In the genomic region with DNA sequence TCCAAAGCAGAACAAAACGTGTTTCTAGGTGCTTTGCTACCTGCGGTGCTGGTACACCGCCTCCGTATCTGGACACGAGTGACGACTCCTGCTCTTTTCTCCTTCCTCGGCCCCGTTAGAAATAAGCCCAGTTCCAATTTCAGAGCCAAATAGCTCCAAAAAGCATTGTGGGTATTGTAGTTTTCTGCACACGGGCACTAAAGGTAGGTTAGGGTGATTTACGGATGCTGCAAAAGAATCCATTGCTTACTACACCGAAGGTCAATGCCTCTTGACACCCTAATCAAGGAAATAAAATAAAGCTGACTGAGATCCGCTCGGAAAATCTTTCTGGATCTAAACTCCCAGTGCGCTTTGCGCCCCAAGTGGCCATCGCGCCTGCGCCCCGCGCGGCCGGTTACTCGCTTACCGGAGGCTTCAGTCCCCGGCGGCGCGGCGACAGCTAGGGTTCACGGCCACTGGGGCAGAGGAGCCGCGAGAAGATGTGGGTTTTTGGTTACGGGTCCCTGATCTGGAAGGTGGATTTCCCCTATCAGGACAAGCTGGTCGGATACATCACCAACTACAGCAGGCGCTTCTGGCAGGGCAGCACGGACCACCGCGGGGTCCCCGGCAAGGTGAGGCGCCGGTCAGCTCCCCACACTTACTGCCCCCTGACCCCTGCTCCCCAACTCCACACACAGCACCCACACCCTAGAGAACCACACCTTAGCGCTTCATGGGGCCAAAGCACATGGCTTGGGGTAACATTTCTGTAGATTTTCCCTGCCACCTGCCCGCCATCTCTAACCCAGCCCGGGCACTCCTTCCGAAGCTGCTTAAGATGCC, we compare ENCODE assay signal across 8 cellular contexts. TPM values are rescaled to one million over a fixed set of nuclear protein-coding genes. Genes with fewer than 3 reads are reported as not detected.
DNase-seq lines count a peak whose midpoint lies in the region; TF ChIP-seq lines count a peak whose summit lies in the region.

A gene (plus strand): TSS at position 400 of the 828 bp plus-strand sequence. CDS start 83 bp downstream, at position 483.

- no peaks in the 10 kb centered on the region for H3K27me3 ChIP-seq in H7 (ENCODE audit: control insufficient read depth, insufficient read depth, low read length)
- no peaks in the 10 kb centered on the region for H3K27me3 ChIP-seq in Loucy (ENCODE audit: insufficient read depth, low read length, poor library complexity, severe bottlenecking)
- no peaks in the 10 kb centered on the region for H3K27me3 ChIP-seq in neural cell (ENCODE audit: insufficient read depth, low read depth, low read length)
- H3K27me3 ChIP-seq in stomach = no peaks in the 10 kb centered on the region

- H3K4me3 ChIP-seq in H7 (ENCODE audit: insufficient read depth, low read depth, low read length) (peak within 1 kb of the TSS; percentile 83), Loucy (ENCODE audit: low read length, poor library complexity, severe bottlenecking) (peak within 1 kb of the TSS; percentile 84), neural cell (ENCODE audit: low read length) (peak within 1 kb of the TSS; percentile 81), stomach (peak within 1 kb of the TSS; percentile 82 to 93 (median 88))

- TF ChIP-seq CTCF in Loucy (conservative IDR thresholded peaks at IDR 0.05; ENCODE audit: low read length) (no peak; the same call in none of the 2 replicates), neural cell (IDR thresholded peaks at IDR 0.05; ENCODE audit: poor library complexity, severe bottlenecking) (peak; percentile 58), stomach (IDR thresholded peaks at IDR 0.05) (peak in 5 of 7 experiments; percentile 29 to 63 (median 42))

- 0 to 1% (median 0%) methylated on average over 43 to 45 of the region's 45 CpGs for WGBS in stomach, 5 donors

- H3K36me3 ChIP-seq in H7 (replicated peaks; ENCODE audit: control insufficient read depth, insufficient read depth, low read length) (no peaks in the 10 kb centered on the region; the same call in 1 of the 2 replicates), Loucy (ENCODE audit: insufficient read depth, low read length) (peaks cover 13% of the 10 kb centered on the region; the same call in 1 of the 2 replicates), neural cell (ENCODE audit: insufficient read depth, low read length) (no peaks in the 10 kb centered on the region), stomach (peaks cover 6 to 18% (median 13%) of the 10 kb centered on the region in 4 donors)

- peak within 1 kb of the TSS; percentile 96 for H2AFZ ChIP-seq in Loucy (ENCODE audit: low read length)
- peak within 1 kb of the TSS; percentile 89 for H2AFZ ChIP-seq in neural cell (ENCODE audit: low read depth, low read length)

- no peak for TF ChIP-seq RAD21 in neural cell (conservative IDR thresholded peaks at IDR 0.05)

- H3F3A ChIP-seq in Loucy (ENCODE audit: low read depth) (no peaks in the 10 kb centered on the region; the same call in 1 of the 2 replicates), neural cell (ENCODE audit: insufficient read depth, low read length, poor library complexity, severe bottlenecking) (no peaks in the 10 kb centered on the region)

- in situ Hi-C loops in G401 (cut with HindIII; ENCODE audit: low sequenced_read_pairs) = no loop called here

- peak within 1 kb of the TSS; percentile 78 for H3K9ac ChIP-seq in Loucy (ENCODE audit: low read depth, low read length, poor library complexity, severe bottlenecking)
- H3K9ac ChIP-seq in neural cell (ENCODE audit: low read length) = peak within 1 kb of the TSS; percentile 76

- H3K4me1 ChIP-seq in Loucy (ENCODE audit: insufficient read depth, low read length, poor library complexity, severe bottlenecking) (peaks cover 28% of the 10 kb centered on the region), stomach (peaks cover 11 to 50% (median 30%) of the 10 kb centered on the region in 4 donors)

- peak within 1 kb of the TSS; percentile 84 for H3K27ac ChIP-seq in neural cell (ENCODE audit: low read length)
- peak within 1 kb of the TSS; percentile 74 to 86 (median 82) for H3K27ac ChIP-seq in stomach

- peaks cover 8% of the 10 kb centered on the region for H4K20me1 ChIP-seq in Loucy (ENCODE audit: insufficient read depth, low read length, poor library complexity, severe bottlenecking)
- H4K20me1 ChIP-seq in neural cell (ENCODE audit: insufficient read depth) = no peaks in the 10 kb centered on the region

- H3K79me2 ChIP-seq in Loucy (ENCODE audit: insufficient read depth, low read length) (peaks cover 49% of the 10 kb centered on the region), neural cell (replicated peaks; ENCODE audit: insufficient read depth, low read length) (peaks cover 14% of the 10 kb centered on the region)

- H3K4me2 ChIP-seq in Loucy (ENCODE audit: low read depth, low read length, poor library complexity, severe bottlenecking) (peak within 1 kb of the TSS; percentile 93), neural cell (ENCODE audit: low read length) (peak within 1 kb of the TSS; percentile 85)

- TF ChIP-seq POLR2A in stomach (IDR thresholded peaks at IDR 0.05) = peak in 1 of 4 donors; percentile 16

- no peaks in the 10 kb centered on the region for H3K9me2 ChIP-seq in Loucy (replicated peaks; ENCODE audit: low read depth, low read length)
- H3K9me2 ChIP-seq in neural cell (ENCODE audit: insufficient read depth, low read length) = no peaks in the 10 kb centered on the region

- DNase-seq in G401 (ENCODE audit: low spot score) (peak; percentile 87), H7 (peak; percentile 88), SHP77 (lab: John Stamatoyannopoulos, UW) (peak; percentile 98 to 99), fibroblast of the conjunctiva (ENCODE audit: low read depth) (peak; percentile 49), stomach (peak; percentile 89)
- peak; percentile 71 for DNase-seq in activated effector memory CD4-positive, alpha-beta T cell treated with Interleukin-2 at 50 U/mL for 16 hours

- intact Hi-C loops in stomach (cut with DNase I; ENCODE audit: low total_unique reads) = no loop called here

- H3K9me3 ChIP-seq in Loucy (ENCODE audit: insufficient read depth, low read depth, low read length) = no peaks in the 10 kb centered on the region
- H3K9me3 ChIP-seq in neural cell (ENCODE audit: low read length) = no peaks in the 10 kb centered on the region
- no peaks in the 10 kb centered on the region for H3K9me3 ChIP-seq in stomach

- TF ChIP-seq EP300 in neural cell (conservative IDR thresholded peaks at IDR 0.05; ENCODE audit: poor library complexity, severe bottlenecking) (no peak), stomach (IDR thresholded peaks at IDR 0.05) (no peak)

TF ChIP-seq in neural cell, 6 proteins besides CTCF, POLR2A, EP300 and RAD21:
- no peak for TF ChIP-seq EZH2 (IDR thresholded peaks at IDR 0.05; ENCODE audit: borderline replicate concordance, insufficient read depth, low read length, poor library complexity, severe bottlenecking)
- TF ChIP-seq, protein P1, sequence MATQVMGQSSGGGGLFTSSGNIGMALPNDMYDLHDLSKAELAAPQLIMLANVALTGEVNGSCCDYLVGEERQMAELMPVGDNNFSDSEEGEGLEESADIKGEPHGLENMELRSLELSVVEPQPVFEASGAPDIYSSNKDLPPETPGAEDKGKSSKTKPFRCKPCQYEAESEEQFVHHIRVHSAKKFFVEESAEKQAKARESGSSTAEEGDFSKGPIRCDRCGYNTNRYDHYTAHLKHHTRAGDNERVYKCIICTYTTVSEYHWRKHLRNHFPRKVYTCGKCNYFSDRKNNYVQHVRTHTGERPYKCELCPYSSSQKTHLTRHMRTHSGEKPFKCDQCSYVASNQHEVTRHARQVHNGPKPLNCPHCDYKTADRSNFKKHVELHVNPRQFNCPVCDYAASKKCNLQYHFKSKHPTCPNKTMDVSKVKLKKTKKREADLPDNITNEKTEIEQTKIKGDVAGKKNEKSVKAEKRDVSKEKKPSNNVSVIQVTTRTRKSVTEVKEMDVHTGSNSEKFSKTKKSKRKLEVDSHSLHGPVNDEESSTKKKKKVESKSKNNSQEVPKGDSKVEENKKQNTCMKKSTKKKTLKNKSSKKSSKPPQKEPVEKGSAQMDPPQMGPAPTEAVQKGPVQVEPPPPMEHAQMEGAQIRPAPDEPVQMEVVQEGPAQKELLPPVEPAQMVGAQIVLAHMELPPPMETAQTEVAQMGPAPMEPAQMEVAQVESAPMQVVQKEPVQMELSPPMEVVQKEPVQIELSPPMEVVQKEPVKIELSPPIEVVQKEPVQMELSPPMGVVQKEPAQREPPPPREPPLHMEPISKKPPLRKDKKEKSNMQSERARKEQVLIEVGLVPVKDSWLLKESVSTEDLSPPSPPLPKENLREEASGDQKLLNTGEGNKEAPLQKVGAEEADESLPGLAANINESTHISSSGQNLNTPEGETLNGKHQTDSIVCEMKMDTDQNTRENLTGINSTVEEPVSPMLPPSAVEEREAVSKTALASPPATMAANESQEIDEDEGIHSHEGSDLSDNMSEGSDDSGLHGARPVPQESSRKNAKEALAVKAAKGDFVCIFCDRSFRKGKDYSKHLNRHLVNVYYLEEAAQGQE (IDR thresholded peaks at IDR 0.05; ENCODE audit: borderline replicate concordance) = peak; percentile 23
- peak; percentile 84 for TF ChIP-seq MXI1 (conservative IDR thresholded peaks at IDR 0.05; ENCODE audit: poor library complexity, severe bottlenecking)
- no peak for TF ChIP-seq SMC3 (conservative IDR thresholded peaks at IDR 0.05; ENCODE audit: poor library complexity)
- TF ChIP-seq POLR2AphosphoS5 (IDR thresholded peaks at IDR 0.05) = peak; percentile 63
- TF ChIP-seq TAF1 (IDR thresholded peaks at IDR 0.05; ENCODE audit: low read depth) = no peak

RNA-seq across cellular contexts. Expression of the gene that starts here (rescaled TPM):
- 12.6 and 15.7 TPM in 2 replicates for total RNA-seq in G401 (2014; rRNA removed; shearing (Covaris generic))
- 12.1 and 18.9 TPM in 2 replicates for total RNA-seq in H7 (2014; rRNA removed; shearing (Covaris generic))
- polyA plus RNA-seq in neural cell = 6.3 and 7.7 TPM in 2 replicates
- 5.1 and 7.4 TPM in 2 replicates for polyA minus RNA-seq in neural cell
- 1 to 10 TPM in 2 of 5 donors, under 1 TPM in 1, not detected in 2; 0.45 to 4.2 (median 4.0) TPM for total RNA-seq in stomach
- 1 to 10 TPM; 3.0 to 6.6 (median 5.7) TPM for polyA plus RNA-seq in stomach

Comparison
In these comparisons a context has a peak if more than half of its experiments do, and no peak if none do; other contexts are left out.
1. Peak in every context shown above with its lines: DNase-seq, H3K4me3 ChIP-seq and H3K27ac ChIP-seq.